ENCODE assay signal across 1 cellular context in the genomic region with DNA sequence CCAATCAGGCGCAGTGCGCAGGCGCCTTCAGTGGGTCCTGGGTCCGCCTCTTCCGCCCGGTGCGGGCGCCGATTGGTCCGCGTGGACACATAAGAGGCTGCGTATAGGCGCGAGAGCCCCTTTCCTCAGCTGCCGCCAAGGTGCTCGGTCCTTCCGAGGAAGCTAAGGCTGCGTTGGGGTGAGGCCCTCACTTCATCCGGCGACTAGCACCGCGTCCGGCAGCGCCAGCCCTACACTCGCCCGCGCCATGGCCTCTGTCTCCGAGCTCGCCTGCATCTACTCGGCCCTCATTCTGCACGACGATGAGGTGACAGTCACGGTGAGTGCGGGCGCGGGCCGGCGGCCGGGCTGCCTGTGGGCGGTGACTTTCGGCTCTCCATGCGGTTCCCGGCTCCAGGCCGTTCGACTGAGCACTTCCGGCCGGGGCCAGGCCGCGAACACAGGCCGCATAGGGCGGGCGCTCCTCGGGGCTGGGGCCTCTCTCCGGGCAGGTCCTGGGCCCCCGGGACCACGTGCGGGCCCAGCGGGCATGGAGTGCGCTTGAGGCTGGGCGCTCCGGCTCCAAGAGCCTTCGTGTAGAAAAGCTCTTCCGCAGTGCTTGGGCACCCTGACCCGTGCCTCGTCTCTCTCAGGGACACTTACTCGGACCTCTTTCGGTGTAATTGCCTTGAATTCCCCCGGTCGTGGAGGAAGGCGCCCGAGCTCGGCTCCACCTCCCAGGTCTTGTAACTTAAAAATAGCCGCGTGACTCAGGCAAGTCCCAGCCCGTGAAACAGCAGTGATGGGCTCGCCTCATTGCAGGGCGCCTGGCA.
TF ChIP-seq lines count a peak whose summit lies in the region.

TSS of gene RPLP1 (plus strand) at position 117 of the 812 bp plus-strand sequence. CDS start at position 248, 131 bp downstream.

TF ChIP-seq in HepG2, 621 proteins besides CTCF, POLR2A, EP300 and RAD21 (continued from another document):
- TF ChIP-seq, protein P1, sequence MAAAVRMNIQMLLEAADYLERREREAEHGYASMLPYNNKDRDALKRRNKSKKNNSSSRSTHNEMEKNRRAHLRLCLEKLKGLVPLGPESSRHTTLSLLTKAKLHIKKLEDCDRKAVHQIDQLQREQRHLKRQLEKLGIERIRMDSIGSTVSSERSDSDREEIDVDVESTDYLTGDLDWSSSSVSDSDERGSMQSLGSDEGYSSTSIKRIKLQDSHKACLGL (CRISPR knock-in tag; IDR thresholded peaks at IDR 0.05): peak; percentile 95
- peak; percentile 49; the same call in 1 of the 2 replicates for TF ChIP-seq MEIS2 (CRISPR knock-in tag; IDR thresholded peaks at IDR 0.05)
- TF ChIP-seq MXD4 (CRISPR knock-in tag; IDR thresholded peaks at IDR 0.05): no peak; the same call in 1 of the 2 replicates
- peak; percentile 48; the same call in 1 of the 2 replicates for TF ChIP-seq ETS1 (CRISPR knock-in tag; IDR thresholded peaks at IDR 0.05)
- 0 out of 2 replicates have a peak, but pooled peaks have one; percentile 5 for TF ChIP-seq ZNF839 (CRISPR knock-in tag; IDR thresholded peaks at IDR 0.05; ENCODE audit: borderline replicate concordance)
- TF ChIP-seq RFXANK (CRISPR knock-in tag; IDR thresholded peaks at IDR 0.05): 0 out of 2 replicates have a peak, but pooled peaks have one; percentile 53
- TF ChIP-seq KMT2B (CRISPR knock-in tag; IDR thresholded peaks at IDR 0.05): peak; percentile 61
- TF ChIP-seq GATAD1 (CRISPR knock-in tag; IDR thresholded peaks at IDR 0.05): peak; percentile 77
- peak; percentile 31; the same call in 1 of the 2 replicates for TF ChIP-seq MTA1 (CRISPR knock-in tag; IDR thresholded peaks at IDR 0.05; ENCODE audit: borderline replicate concordance)
- peak; percentile 78 for TF ChIP-seq ZNF580 (CRISPR knock-in tag; IDR thresholded peaks at IDR 0.05; ENCODE audit: borderline replicate concordance, low read depth)
- TF ChIP-seq, protein P2, sequence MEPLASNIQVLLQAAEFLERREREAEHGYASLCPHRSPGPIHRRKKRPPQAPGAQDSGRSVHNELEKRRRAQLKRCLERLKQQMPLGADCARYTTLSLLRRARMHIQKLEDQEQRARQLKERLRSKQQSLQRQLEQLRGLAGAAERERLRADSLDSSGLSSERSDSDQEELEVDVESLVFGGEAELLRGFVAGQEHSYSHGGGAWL (CRISPR knock-in tag; IDR thresholded peaks at IDR 0.05): peak; percentile 83
- TF ChIP-seq SMC3 (IDR thresholded peaks at IDR 0.05; ENCODE audit: low read length): no peak
- no peak for TF ChIP-seq ZNF7 (CRISPR knock-in tag; IDR thresholded peaks at IDR 0.05)
- TF ChIP-seq RFXAP (CRISPR knock-in tag; IDR thresholded peaks at IDR 0.05; ENCODE audit: borderline replicate concordance): peak; percentile 76
- TF ChIP-seq YEATS4 (CRISPR knock-in tag; IDR thresholded peaks at IDR 0.05; ENCODE audit: borderline replicate concordance): peak; percentile 96
- no peak; the same call in 1 of the 2 replicates for TF ChIP-seq ISL2 (CRISPR knock-in tag; IDR thresholded peaks at IDR 0.05)
TF ChIP-seq in HepG2: peak in this region for 312.
